ENCODE assay signal across 8 cellular contexts in the genomic region with DNA sequence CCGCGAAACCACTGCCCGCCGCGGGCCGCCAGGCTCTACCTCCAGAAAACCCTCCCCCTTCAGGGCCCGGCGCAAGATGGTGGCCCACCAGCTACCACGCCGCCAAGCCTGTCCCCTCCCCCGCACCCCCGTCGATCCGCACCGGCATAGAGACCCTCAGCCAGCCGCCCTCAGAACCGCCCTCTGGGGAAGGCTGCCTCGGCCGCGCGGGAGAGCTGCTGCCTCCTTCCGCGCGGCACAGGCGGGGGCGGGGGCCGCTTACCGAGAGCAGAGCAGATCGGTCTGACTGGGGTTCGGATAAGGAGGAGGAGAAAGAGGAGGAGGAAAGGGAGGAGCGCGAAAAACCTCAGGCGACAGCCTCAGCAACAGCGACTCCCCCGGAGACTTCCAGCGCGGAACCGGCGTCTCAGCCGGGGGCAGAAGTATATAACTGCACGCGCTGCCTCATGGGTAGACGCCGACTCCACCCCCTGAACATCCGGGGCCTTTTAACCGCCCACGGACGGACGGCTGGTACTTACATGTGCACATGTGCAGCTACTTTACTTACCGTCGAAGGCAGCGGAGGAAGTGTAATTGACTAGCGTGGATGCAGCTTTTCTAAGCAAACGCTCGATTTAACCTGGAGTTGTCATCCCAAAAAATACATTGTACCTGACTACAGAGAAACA. TPM values are rescaled to one million over a fixed set of nuclear protein-coding genes. Genes with fewer than 3 reads are reported as not detected.
A peak's percentile ranks its signal among the peaks of the same experiment; 100 is the strongest.
DNase-seq lines count a peak whose midpoint lies in the region; ATAC-seq and TF ChIP-seq lines count a peak whose summit lies in the region.

A gene with protein sequence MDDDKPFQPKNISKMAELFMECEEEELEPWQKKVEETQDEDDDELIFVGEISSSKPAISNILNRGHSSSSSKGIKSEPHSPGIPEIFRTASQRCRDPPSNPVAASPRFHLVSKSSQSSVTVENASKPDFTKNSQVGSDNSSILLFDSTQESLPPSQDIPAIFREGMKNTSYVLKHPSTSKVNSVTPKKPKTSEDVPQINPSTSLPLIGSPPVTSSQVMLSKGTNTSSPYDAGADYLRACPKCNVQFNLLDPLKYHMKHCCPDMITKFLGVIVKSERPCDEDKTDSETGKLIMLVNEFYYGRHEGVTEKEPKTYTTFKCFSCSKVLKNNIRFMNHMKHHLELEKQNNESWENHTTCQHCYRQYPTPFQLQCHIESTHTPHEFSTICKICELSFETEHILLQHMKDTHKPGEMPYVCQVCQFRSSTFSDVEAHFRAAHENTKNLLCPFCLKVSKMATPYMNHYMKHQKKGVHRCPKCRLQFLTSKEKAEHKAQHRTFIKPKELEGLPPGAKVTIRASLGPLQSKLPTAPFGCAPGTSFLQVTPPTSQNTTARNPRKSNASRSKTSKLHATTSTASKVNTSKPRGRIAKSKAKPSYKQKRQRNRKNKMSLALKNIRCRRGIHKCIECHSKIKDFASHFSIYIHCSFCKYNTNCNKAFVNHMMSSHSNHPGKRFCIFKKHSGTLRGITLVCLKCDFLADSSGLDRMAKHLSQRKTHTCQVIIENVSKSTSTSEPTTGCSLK (minus strand): TSS at position 400 of the 671 bp plus-strand sequence. CDS start 8,450 bp downstream, outside the sequence.

- peak within 1 kb of the TSS; percentile 61 for H3K4me3 ChIP-seq in HL-60 (replicated peaks; ENCODE audit: insufficient read depth, low read length)

- ATAC-seq in GM19463 (IDR thresholded peaks at IDR 0.05; ENCODE audit: unreplicated experiment): peak; percentile 95
- peak; percentile 97 for ATAC-seq in activated CD8-positive, alpha-beta T cell treated with anti-CD3 and anti-CD28 coated beads for 36 hours

- DNase-seq in COLO668 (lab: John Stamatoyannopoulos, UW; ENCODE audit: unreplicated experiment): peak; percentile 89
- DNase-seq in HL-60 (ENCODE audit: low read depth in 1 of 2, low spot score in 1 of 2): peak; percentile 87 to 95
- DNase-seq in NCI-H82 treated with DMSO at 0.1 percent for 48 hours (lab: John Stamatoyannopoulos, UW; ENCODE audit: unreplicated experiment): peak; percentile 86
- DNase-seq in activated CD8-positive, alpha-beta T cell treated with anti-CD3 and anti-CD28 coated beads for 36 hours: peak; percentile 97
- DNase-seq in effector CD8-positive, alpha-beta T cell (lab: John Stamatoyannopoulos, UW): peak; percentile 79
- DNase-seq in lung microvascular endothelial cell (ENCODE audit: low read depth in 2 of 2): peak; percentile 78 to 90
- peak; percentile 76 to 86 (median 85) for DNase-seq in stimulated activated CD4-positive, alpha-beta T cell treated with anti-CD3 and anti-CD28 coated beads, TNF-alpha, amount 100 ng/mL, for 4 hours (ENCODE audit: low read depth in 3 of 3)

- H3K27ac ChIP-seq in HL-60 (replicated peaks): peak within 1 kb of the TSS; percentile 86

- no peaks in the 10 kb centered on the region for H3K27me3 Mint-ChIP-seq in activated CD8-positive, alpha-beta T cell treated with anti-CD3 and anti-CD28 coated beads for 36 hours

- no peaks in the 10 kb centered on the region for H3K36me3 Mint-ChIP-seq in activated CD8-positive, alpha-beta T cell treated with anti-CD3 and anti-CD28 coated beads for 36 hours (ENCODE audit: low read depth)

- H3K4me1 Mint-ChIP-seq in activated CD8-positive, alpha-beta T cell treated with anti-CD3 and anti-CD28 coated beads for 36 hours (ENCODE audit: low read depth): peaks cover 15% of the 10 kb centered on the region

- CTCF ChIA-PET in activated CD8-positive, alpha-beta T cell treated with anti-CD3 and anti-CD28 coated beads for 36 hours (lab: Charles Lee): no interaction called here

- TF ChIP-seq CTCF in HL-60 (IDR thresholded peaks at IDR 0.05; ENCODE audit: insufficient read depth, low read length): no peak
- TF ChIP-seq CTCF in activated CD8-positive, alpha-beta T cell treated with anti-CD3 and anti-CD28 coated beads for 36 hours (IDR thresholded peaks at IDR 0.05): no peak

- peaks cover 2% of the 10 kb centered on the region for H3K9me3 Mint-ChIP-seq in activated CD8-positive, alpha-beta T cell treated with anti-CD3 and anti-CD28 coated beads for 36 hours

- H3K27ac Mint-ChIP-seq in activated CD8-positive, alpha-beta T cell treated with anti-CD3 and anti-CD28 coated beads for 36 hours: peak within 1 kb of the TSS; percentile 85

- H3K4me3 Mint-ChIP-seq in activated CD8-positive, alpha-beta T cell treated with anti-CD3 and anti-CD28 coated beads for 36 hours: peak within 1 kb of the TSS; percentile 84

- H3K27me3 ChIP-seq in HL-60 (ENCODE audit: insufficient read depth, poor library complexity, severe bottlenecking): no peaks in the 10 kb centered on the region

- intact Hi-C loops in activated CD8-positive, alpha-beta T cell treated with anti-CD3 and anti-CD28 coated beads for 36 hours (cut with micrococcal nuclease): no loop called here

- POLR2A ChIA-PET in activated CD8-positive, alpha-beta T cell treated with anti-CD3 and anti-CD28 coated beads for 36 hours (lab: Charles Lee): interaction anchor here (0.8 to 1.0 kb wide), 2 partner anchors 11 to 70 kb away, joined by 3 to 6 read pairs; no protein-coding TSS in a partner anchor

RNA-seq across cellular contexts. Expression of the gene that starts here (rescaled TPM):
- total RNA-seq in activated CD8-positive, alpha-beta T cell treated with anti-CD3 and anti-CD28 coated beads for 36 hours: 1 to 10 TPM; 5.4 to 5.8 TPM
- total RNA-seq in lung microvascular endothelial cell: 1.5 and 1.6 TPM in 2 replicates

Comparison
In these comparisons a context has a peak if more than half of its experiments do, and no peak if none do; other contexts are left out.
1. Peak in every context shown above with its lines: DNase-seq, ATAC-seq, H3K4me3 ChIP-seq and H3K27ac ChIP-seq.